Comparison of ENCODE assay signal across 8 cellular contexts in genomic region chr22:46072030-46072881, GRCh38.
DNase-seq lines count a peak whose midpoint lies in the region; ATAC-seq, FAIRE-seq and TF ChIP-seq lines count a peak whose summit lies in the region.

No MANE protein-coding gene starts in this region.

- CTCF ChIA-PET in A549 (lab: Yijun Ruan, JAX), result interaction anchor here (2.3 to 3.9 kb wide), 3 partner anchors 44 to 66 kb away, joined by 15 to 20 read pairs (median 17); no protein-coding TSS in a partner anchor
- CTCF ChIA-PET in Panc1 (lab: Charles Lee), result no interaction called here

- intact Hi-C loops in Panc1 (cut with micrococcal nuclease; ENCODE audit: unreplicated experiment), result no loop called here

- no peak for DNase-seq in A549 (ENCODE audit: low read depth in 1 of 2, low spot score in 1 of 2)
- peak; percentile 71 for DNase-seq in GM19239 (ENCODE audit: insufficient read length, low spot score)
- no peak for DNase-seq in Panc1 (ENCODE audit: low read depth, low spot score)
- DNase-seq in astrocyte of the hippocampus (ENCODE audit: low read depth, low spot score), result peak; percentile 79
- DNase-seq in iPS-NIHi7 (ENCODE audit: extremely low spot score), result peak; percentile 48
- peak; percentile 56 for DNase-seq in stimulated activated CD4-positive, alpha-beta T cell treated with anti-CD3 and anti-CD28 coated beads, Interleukin-12 subunit alpha, Interleukin-12 subunit beta, amount 100 ng/mL, for 4 hours
- no peak for DNase-seq in Ammon's horn (ENCODE audit: low spot score)

- TF ChIP-seq POLR2A in A549 (IDR thresholded peaks at IDR 0.05; ENCODE audit: low read length), result no peak; the same call in 1 of the 2 replicates

- TF ChIP-seq CTCF in A549 (IDR thresholded peaks at IDR 0.05) (no peak), Panc1 (IDR thresholded peaks at IDR 0.05) (no peak)

- H3K36me3 ChIP-seq in Panc1 (ENCODE audit: control insufficient read depth, insufficient read depth, low read length), result peaks cover 9% of the 10 kb centered on the region

- no peak for TF ChIP-seq EP300 in A549 (IDR thresholded peaks at IDR 0.05)

- no peaks in the 10 kb centered on the region for H3K27me3 ChIP-seq in Panc1 (ENCODE audit: control insufficient read depth, insufficient read depth, low read length)

- peak overlapping the region; percentile 96 for H3K4me2 ChIP-seq in A549

- FAIRE-seq in A549 (lab: Jason Lieb, UNC) (no peak), GM19239 (lab: Jason Lieb, UNC) (peak; percentile 92)

- in situ Hi-C loops in Panc1 (cut with HindIII; ENCODE audit: low pct_unique_long_range_greater_than_20kb, low sequenced_read_pairs), result no loop called here

- H3K9me3 ChIP-seq in A549 (no peaks in the 10 kb centered on the region), Panc1 (ENCODE audit: control insufficient read depth, insufficient read depth, low read depth, low read length) (no peaks in the 10 kb centered on the region)

- no TSS peak for BruUV-seq in Panc1 (replicated peaks; lab: Mats Ljungman, UMichigan)

- 0% methylated on average over 16 of the region's 91 CpGs for WGBS in A549 (ENCODE audit: missing lambda C conversion rate)

- H3K4me1 ChIP-seq in A549, result peaks cover 17% of the 10 kb centered on the region
- H3K4me1 ChIP-seq in Panc1 (ENCODE audit: control insufficient read depth, insufficient read depth, low read length), result peaks cover 16% of the 10 kb centered on the region

- POLR2A ChIA-PET in A549 (lab: Yijun Ruan, JAX), result interaction anchor here (1.4 to 2.9 kb wide), 3 partner anchors 9 to 66 kb away, joined by 4 to 13 read pairs (median 9); no protein-coding TSS in a partner anchor
- POLR2A ChIA-PET in Panc1 (lab: Charles Lee), result interaction anchor here (0.7 to 1.1 kb wide), 3 partner anchors 11 to 65 kb away, joined by 3 to 20 read pairs (median 7); no protein-coding TSS in a partner anchor

- H3K4me3 ChIP-seq in A549 (peak overlapping the region; percentile 73), Panc1 (ENCODE audit: low read depth in 2 of 2, low read length in 2 of 2) (peak overlapping the region; percentile 83 to 90)

- TF ChIP-seq RAD21 in A549 (conservative IDR thresholded peaks at IDR 0.05 in 1 of 2, IDR thresholded peaks at IDR 0.05 in 1 of 2), result no peak

- ATAC-seq in A549, result no peak
- ATAC-seq in Panc1, result 0 out of 2 replicates have a peak, but pooled peaks have one; percentile 0
- no peak for ATAC-seq in GM18909 (IDR thresholded peaks at IDR 0.05; ENCODE audit: poor library complexity, unreplicated experiment)

- peak overlapping the region; percentile 99 to 100 for H3K27ac ChIP-seq in A549
- peak overlapping the region; percentile 99 for H3K27ac ChIP-seq in Panc1 (ENCODE audit: low read length)

TF ChIP-seq in A549, 52 proteins besides CTCF, POLR2A, EP300 and RAD21:
- TF ChIP-seq BCL3 (IDR thresholded peaks at IDR 0.05) (peak; percentile 1; the same call in 1 of the 3 replicates), HDAC2 (IDR thresholded peaks at IDR 0.05) (no peak), CBX2 (IDR thresholded peaks at IDR 0.05; ENCODE audit: borderline replicate concordance, low read depth) (no peak), FOSB (CRISPR knock-in tag; IDR thresholded peaks at IDR 0.05) (no peak), TP53 (CRISPR knock-in tag; IDR thresholded peaks at IDR 0.05) (no peak), SREBF2 (IDR thresholded peaks at IDR 0.05) (no peak), ESRRA (IDR thresholded peaks at IDR 0.05; ENCODE audit: borderline replicate concordance, low read length) (no peak), JUNB (IDR thresholded peaks at IDR 0.05) (no peak), JUN (IDR thresholded peaks at IDR 0.05) (0 out of 5 replicates have a peak, but pooled peaks of 1 of the 2 experiments have one; percentile 8)

Comparison
In these comparisons a context has a peak if more than half of its experiments do, and no peak if none do; other contexts are left out.
1. DNase-seq: peak in GM19239 (single experiment), astrocyte of the hippocampus (single experiment), iPS-NIHi7 (single experiment) and stimulated activated CD4-positive, alpha-beta T cell treated with anti-CD3 and anti-CD28 coated beads, Interleukin-12 subunit alpha, Interleukin-12 subunit beta, amount 100 ng/mL, for 4 hours (single experiment); none in A549 (0 of 2), Panc1 (single experiment) and Ammon's horn (single experiment).